Comparison of ENCODE assay signal across 12 cellular contexts in the genomic region with DNA sequence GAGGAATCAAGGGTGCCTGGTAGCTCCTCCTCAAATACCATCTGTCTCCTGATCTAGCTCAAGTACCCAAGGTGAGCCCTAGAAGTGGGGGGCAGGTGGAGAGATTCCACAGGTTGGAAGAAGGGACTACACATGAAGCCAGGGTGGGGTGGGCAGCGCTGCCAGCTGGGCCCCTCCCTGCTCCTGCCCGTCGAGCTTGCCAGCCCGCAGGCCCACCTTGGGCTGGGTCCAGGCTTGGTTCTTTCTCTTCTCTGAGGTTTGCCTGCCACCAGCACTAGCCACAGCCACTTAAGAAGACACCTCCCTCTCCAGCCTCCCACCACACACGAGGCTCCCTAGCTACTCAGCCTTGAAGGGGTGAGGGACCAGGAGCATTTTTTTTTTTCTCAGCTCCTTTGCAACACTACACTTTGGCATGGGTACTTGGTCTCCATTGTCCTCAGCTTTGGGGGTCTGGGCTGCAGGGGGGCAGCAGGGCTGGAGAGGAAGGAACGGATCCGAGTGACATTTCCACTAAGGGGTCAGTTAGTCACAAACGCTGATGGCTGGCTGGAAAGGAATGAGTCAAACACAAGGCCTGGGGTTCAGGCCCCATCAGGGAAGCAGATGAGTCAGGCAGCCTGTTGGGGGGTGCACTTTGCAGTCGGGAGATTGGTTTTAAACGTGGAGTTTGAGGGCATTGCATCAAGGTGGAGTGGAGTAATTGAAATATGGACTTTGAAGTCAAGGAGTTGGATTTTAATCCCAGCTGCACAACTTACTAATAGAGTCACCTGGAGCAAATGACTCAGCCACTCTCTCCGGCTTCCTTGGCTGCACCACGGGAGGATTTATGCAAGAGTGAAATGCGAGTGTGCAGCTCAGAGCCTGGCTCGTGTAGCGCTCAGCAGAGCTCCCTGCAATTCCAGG. TPM values are rescaled to one million over a fixed set of nuclear protein-coding genes. Genes with fewer than 3 reads are reported as not detected.
DNase-seq lines count a peak whose midpoint lies in the region; ATAC-seq, FAIRE-seq and TF ChIP-seq lines count a peak whose summit lies in the region.
"Had no signal": no experiment of that assay in that cellular context is flagged by ENCODE, and none has a peak within 500 bp of the region (broad histone marks: within the 10 kb centered on the region; RNA-seq: fewer than 3 reads in every experiment).

No MANE protein-coding gene starts in this region.

- in situ Hi-C loops in GM13976 (cut with MboI; ENCODE audit: low sequenced_read_pairs, unreplicated experiment) (no loop called here), HepG2 (cut with HindIII; ENCODE audit: extremely low pct_ligation_motif_present, low pct_unique_long_range_greater_than_20kb) (no loop called here)

- 23% methylated on average over 12 of the region's 15 CpGs for WGBS in HepG2 (ENCODE audit: low lambda C conversion rate)

- H3K27ac ChIP-seq in HepG2 (ENCODE audit: extremely low read length, insufficient read depth, low read length): no peak overlapping the region

- peak; percentile 64 for DNase-seq in A172 (ENCODE audit: low spot score)
- peak; percentile 77 for DNase-seq in HCEC 1CT
- peak; percentile 58 for DNase-seq in adipocyte (ENCODE audit: low read depth)
- DNase-seq in foreskin fibroblast: peak; percentile 73 to 86
- no peak for DNase-seq in amygdala (lab: John Stamatoyannopoulos, UW)
- no peak for DNase-seq in SKM-1 (lab: John Stamatoyannopoulos, UW; ENCODE audit: unreplicated experiment)
- no peak for DNase-seq in GM13976 (ENCODE audit: low spot score)
- no peak for DNase-seq in HepG2 (ENCODE audit: low spot score)
- DNase-seq: activated CD8-positive, alpha-beta memory T cell treated with anti-CD3 and anti-CD28 coated beads for 24 hours; activated naive CD4-positive, alpha-beta T cell treated with anti-CD3 and anti-CD28 coated beads for 36 hours; dermis blood vessel endothelial cell; NCI-H345 had no signal

- no peak for ATAC-seq in HepG2

- CTCF ChIA-PET in HepG2 (lab: Yijun Ruan, JAX; ENCODE audit: low intra/inter-chr PET ratio, low total read pairs): no interaction called here

- no peak for TF ChIP-seq EP300 in HepG2 (IDR thresholded peaks at IDR 0.05; ENCODE audit: low read depth in 2 of 2, low read length in 2 of 2)
- no peak for TF ChIP-seq EP300 in HepG2 (CRISPR knock-in tag; IDR thresholded peaks at IDR 0.05; ENCODE audit: borderline replicate concordance)

- H3K27me3 ChIP-seq in adipocyte (replicated peaks; ENCODE audit: control insufficient read depth, insufficient read depth, low read length): no peaks in the 10 kb centered on the region
- H3K27me3 ChIP-seq in HepG2 (ENCODE audit: control insufficient read depth in 1 of 2, insufficient read depth in 2 of 2, low read length in 2 of 2): peaks cover 5 to 55% of the 10 kb centered on the region in 2 experiments; a peak in 4 of 5 replicates

- H3K4me1 ChIP-seq in adipocyte (ENCODE audit: control insufficient read depth, insufficient read depth, low read length): peaks cover 15% of the 10 kb centered on the region
- peaks cover 21% of the 10 kb centered on the region for H3K4me1 ChIP-seq in HepG2 (ENCODE audit: insufficient read depth, low read length)

- H3K36me3 ChIP-seq in adipocyte (ENCODE audit: control insufficient read depth, insufficient read depth, low read length, severe bottlenecking): no peaks in the 10 kb centered on the region
- no peaks in the 10 kb centered on the region for H3K36me3 ChIP-seq in HepG2 (replicated peaks in 1 of 2; ENCODE audit: control insufficient read depth in 1 of 2, insufficient read depth in 2 of 2, low read length in 2 of 2)

- no peak overlapping the region for H3K4me3 ChIP-seq in adipocyte (ENCODE audit: low read length)
- H3K4me3 ChIP-seq in foreskin fibroblast (ENCODE audit: low read depth in 1 of 2, low read length in 2 of 2): no peak overlapping the region
- no peak overlapping the region for H3K4me3 ChIP-seq in HepG2 (replicated peaks in 1 of 3; ENCODE audit: insufficient read depth in 1 of 3, low read depth in 2 of 3, low read length in 3 of 3)

- FAIRE-seq in HepG2 (lab: Jason Lieb, UNC): no peak

- no peaks in the 10 kb centered on the region for H4K20me1 ChIP-seq in HepG2 (ENCODE audit: insufficient read depth, low read length)

- no peaks in the 10 kb centered on the region for H3K79me2 ChIP-seq in HepG2 (ENCODE audit: insufficient read depth, low read length)

- no peak overlapping the region for H3K9ac ChIP-seq in adipocyte (ENCODE audit: low read length)
- H3K9ac ChIP-seq in HepG2 (ENCODE audit: insufficient read depth, low read depth, low read length): no peak overlapping the region

- TF ChIP-seq POLR2A in HepG2 (IDR thresholded peaks at IDR 0.05; ENCODE audit: insufficient read depth in 1 of 2, low read depth in 2 of 2, low read length in 2 of 2): no peak

- H3K9me3 ChIP-seq in adipocyte (ENCODE audit: control insufficient read depth, low read length) (no peaks in the 10 kb centered on the region), HepG2 (ENCODE audit: low read length) (no peaks in the 10 kb centered on the region)

- BruUV-seq in HepG2 (replicated peaks; lab: Mats Ljungman, UMichigan): no TSS peak

- H3K4me2 ChIP-seq in HepG2 (ENCODE audit: low read depth, low read length): no peak overlapping the region

- no peak overlapping the region for H2AFZ ChIP-seq in HepG2 (ENCODE audit: low read length)

- TF ChIP-seq CTCF in foreskin fibroblast (IDR thresholded peaks at IDR 0.05; ENCODE audit: low read depth, low read length) (no peak), GM13976 (IDR thresholded peaks at IDR 0.05; ENCODE audit: borderline replicate concordance, control extremely low read depth, extremely low read depth, insufficient read depth, missing control alignments) (no peak), HepG2 (CRISPR knock-in tag; IDR thresholded peaks at IDR 0.05) (no peak)

- intact Hi-C loops in HepG2 (cut with micrococcal nuclease; ENCODE audit: unreplicated experiment): no loop called here

- TF ChIP-seq RAD21 in HepG2 (CRISPR knock-in tag; IDR thresholded peaks at IDR 0.05): no peak

- POLR2A ChIA-PET in HepG2 (lab: Yijun Ruan, JAX): no interaction called here

RNA-seq across cellular contexts. Expression of a gene that starts 7.4 kb away (rescaled TPM):
- 1.9 and 2.7 TPM in 2 replicates for total RNA-seq in A172 (2014; rRNA removed; shearing (Covaris generic))
- 2.5 and 2.6 TPM in 2 replicates for total RNA-seq in HepG2 (2016; rRNA removed; fragmentation: Illumina TruSeq; extraction: Trizol)
- 0.44 and 0.51 TPM in 2 replicates for total RNA-seq in HepG2 (2016; cell fraction: cytosol; rRNA removed; fragmentation: Illumina TruSeq; extraction: Trizol; ENCODE audit: low read depth)
- 2.1 and 2.5 TPM in 2 replicates for total RNA-seq in HepG2 (2016; cell fraction: insoluble cytoplasmic fraction; rRNA removed; fragmentation: Illumina TruSeq; extraction: Trizol)
- total RNA-seq in HepG2 (2016; cell fraction: membrane; rRNA removed; fragmentation: Illumina TruSeq; extraction: Trizol): 2.4 TPM in 2 replicates
- total RNA-seq in HepG2 (2016; cell fraction: nucleus; rRNA removed; fragmentation: Illumina TruSeq; extraction: Trizol): 5.7 and 7.1 TPM in 2 replicates
- 4.8 and 6.7 TPM in 2 replicates for polyA plus RNA-seq in HepG2 (2011; rRNA removed)
- 4.4 and 4.7 TPM in 2 replicates for polyA plus RNA-seq in HepG2 (2011; cell fraction: cytosol; rRNA removed)
- polyA plus RNA-seq in HepG2 (2011; cell fraction: nucleus; rRNA removed): 7.5 and 8.6 TPM in 2 replicates
- 13.2 and 13.3 TPM in 2 replicates for polyA plus RNA-seq in HepG2 (2012)
- polyA plus RNA-seq in HepG2 (2016; cell fraction: cytosol; fragmentation: Illumina TruSeq; extraction: Trizol; ENCODE audit: low read depth): 0.61 and 0.71 TPM in 2 replicates
- polyA plus RNA-seq in HepG2 (2016; cell fraction: insoluble cytoplasmic fraction; fragmentation: Illumina TruSeq; extraction: Trizol; ENCODE audit: low read depth): 3.2 and 4.5 TPM in 2 replicates
- polyA plus RNA-seq in HepG2 (2016; cell fraction: membrane; fragmentation: Illumina TruSeq; extraction: Trizol; ENCODE audit: low read depth): 1.6 and 1.8 TPM in 2 replicates
- polyA plus RNA-seq in HepG2 (2016; cell fraction: nucleus; fragmentation: Illumina TruSeq; extraction: Trizol; ENCODE audit: insufficient read depth, low read depth): 13.4 and 14.4 TPM in 2 replicates
- 2.5 and 11.6 TPM in 2 replicates for polyA minus RNA-seq in HepG2 (2011; rRNA and poly(A)+ RNA removed; ENCODE audit: low replicate concordance)
- 6.9 and 7.3 TPM in 2 replicates for polyA minus RNA-seq in HepG2 (2011; cell fraction: cytosol; rRNA and poly(A)+ RNA removed)
- 2.4 and 3.4 TPM in 2 replicates for polyA minus RNA-seq in HepG2 (2011; cell fraction: nucleus; rRNA and poly(A)+ RNA removed)

RNA-seq across cellular contexts. Expression of a gene that starts 20.8 kb away (rescaled TPM):
- total RNA-seq in A172 (2014; rRNA removed; shearing (Covaris generic)): 20.1 and 20.9 TPM in 2 replicates
- 4.7 and 6.5 TPM in 2 replicates for total RNA-seq in HepG2 (2016; rRNA removed; fragmentation: Illumina TruSeq; extraction: Trizol)
- 0.51 and 0.79 TPM in 2 replicates for total RNA-seq in HepG2 (2016; cell fraction: cytosol; rRNA removed; fragmentation: Illumina TruSeq; extraction: Trizol; ENCODE audit: low read depth)
- total RNA-seq in HepG2 (2016; cell fraction: insoluble cytoplasmic fraction; rRNA removed; fragmentation: Illumina TruSeq; extraction: Trizol): 4.0 and 6.6 TPM in 2 replicates
- total RNA-seq in HepG2 (2016; cell fraction: membrane; rRNA removed; fragmentation: Illumina TruSeq; extraction: Trizol): 2.0 TPM in 2 replicates
- total RNA-seq in HepG2 (2016; cell fraction: nucleus; rRNA removed; fragmentation: Illumina TruSeq; extraction: Trizol): 7.6 and 8.9 TPM in 2 replicates
- polyA plus RNA-seq in HepG2 (2011; rRNA removed): 1.7 and 2.6 TPM in 2 replicates
- polyA plus RNA-seq in HepG2 (2011; cell fraction: cytosol; rRNA removed): 1.2 and 1.3 TPM in 2 replicates
- polyA plus RNA-seq in HepG2 (2011; cell fraction: nucleus; rRNA removed): 13.0 and 15.1 TPM in 2 replicates
- polyA plus RNA-seq in HepG2 (2012): 4.0 and 5.0 TPM in 2 replicates
- polyA plus RNA-seq in HepG2 (2016; cell fraction: cytosol; fragmentation: Illumina TruSeq; extraction: Trizol; ENCODE audit: low read depth): 0.35 and 0.47 TPM in 2 replicates
- 3.9 and 4.7 TPM in 2 replicates for polyA plus RNA-seq in HepG2 (2016; cell fraction: insoluble cytoplasmic fraction; fragmentation: Illumina TruSeq; extraction: Trizol; ENCODE audit: low read depth)
- polyA plus RNA-seq in HepG2 (2016; cell fraction: membrane; fragmentation: Illumina TruSeq; extraction: Trizol; ENCODE audit: low read depth): 0.98 and 1.0 TPM in 2 replicates
- polyA plus RNA-seq in HepG2 (2016; cell fraction: nucleus; fragmentation: Illumina TruSeq; extraction: Trizol; ENCODE audit: insufficient read depth, low read depth): 13.0 and 13.1 TPM in 2 replicates
- polyA minus RNA-seq in HepG2 (2011; rRNA and poly(A)+ RNA removed; ENCODE audit: low replicate concordance): 8.8 and 30.1 TPM in 2 replicates
- 5.5 and 5.9 TPM in 2 replicates for polyA minus RNA-seq in HepG2 (2011; cell fraction: cytosol; rRNA and poly(A)+ RNA removed)
- polyA minus RNA-seq in HepG2 (2011; cell fraction: nucleus; rRNA and poly(A)+ RNA removed): 9.9 and 16.2 TPM in 2 replicates

RNA-seq across cellular contexts. Expression of a gene that starts 57.3 kb away (rescaled TPM):
- total RNA-seq in A172 (2014; rRNA removed; shearing (Covaris generic)): 11.7 TPM in 2 replicates
- 8.0 and 8.8 TPM in 2 replicates for total RNA-seq in HepG2 (2016; rRNA removed; fragmentation: Illumina TruSeq; extraction: Trizol)
- 8.4 and 10.6 TPM in 2 replicates for total RNA-seq in HepG2 (2016; cell fraction: cytosol; rRNA removed; fragmentation: Illumina TruSeq; extraction: Trizol; ENCODE audit: low read depth)
- 7.8 and 8.3 TPM in 2 replicates for total RNA-seq in HepG2 (2016; cell fraction: insoluble cytoplasmic fraction; rRNA removed; fragmentation: Illumina TruSeq; extraction: Trizol)
- total RNA-seq in HepG2 (2016; cell fraction: membrane; rRNA removed; fragmentation: Illumina TruSeq; extraction: Trizol): 15.9 and 18.1 TPM in 2 replicates
- 3.2 and 3.8 TPM in 2 replicates for total RNA-seq in HepG2 (2016; cell fraction: nucleus; rRNA removed; fragmentation: Illumina TruSeq; extraction: Trizol)
- 9.0 and 10.7 TPM in 2 replicates for polyA plus RNA-seq in HepG2 (2011; rRNA removed)
- polyA plus RNA-seq in HepG2 (2011; cell fraction: cytosol; rRNA removed): 11.6 and 14.0 TPM in 2 replicates
- polyA plus RNA-seq in HepG2 (2011; cell fraction: nucleus; rRNA removed): 6.6 and 8.0 TPM in 2 replicates
- 4.6 and 5.9 TPM in 2 replicates for polyA plus RNA-seq in HepG2 (2012)
- polyA plus RNA-seq in HepG2 (2016; cell fraction: cytosol; fragmentation: Illumina TruSeq; extraction: Trizol; ENCODE audit: low read depth): 10.5 and 11.9 TPM in 2 replicates
- polyA plus RNA-seq in HepG2 (2016; cell fraction: insoluble cytoplasmic fraction; fragmentation: Illumina TruSeq; extraction: Trizol; ENCODE audit: low read depth): 7.7 and 9.2 TPM in 2 replicates
- polyA plus RNA-seq in HepG2 (2016; cell fraction: membrane; fragmentation: Illumina TruSeq; extraction: Trizol; ENCODE audit: low read depth): 13.7 and 14.4 TPM in 2 replicates
- 5.5 and 8.1 TPM in 2 replicates for polyA plus RNA-seq in HepG2 (2016; cell fraction: nucleus; fragmentation: Illumina TruSeq; extraction: Trizol; ENCODE audit: insufficient read depth, low read depth)
- polyA minus RNA-seq in HepG2 (2011; rRNA and poly(A)+ RNA removed; ENCODE audit: low replicate concordance): 6.9 and 10.7 TPM in 2 replicates
- 1.5 and 2.4 TPM in 2 replicates for polyA minus RNA-seq in HepG2 (2011; cell fraction: cytosol; rRNA and poly(A)+ RNA removed)
- 1.0 and 1.5 TPM in 2 replicates for polyA minus RNA-seq in HepG2 (2011; cell fraction: nucleus; rRNA and poly(A)+ RNA removed)

Comparison
In these comparisons a context has a peak if more than half of its experiments do, and no peak if none do; other contexts are left out.
1. DNase-seq: peak in A172 (single experiment), HCEC 1CT (single experiment), adipocyte (single experiment) and foreskin fibroblast (2 of 2); none in amygdala (0 of 56), SKM-1 (single experiment), GM13976 (single experiment) and HepG2 (single experiment).